ENCODE assay signal across 23 cellular contexts in genomic region chr11:12772324-12772723, GRCh38.
"Had no signal": no experiment of that assay in that cellular context is flagged by ENCODE, and none has a peak within 500 bp of the region (broad histone marks: within the 10 kb centered on the region; RNA-seq: fewer than 3 reads in every experiment).

No MANE protein-coding gene starts in this region.

- H3K4me1 Mint-ChIP-seq: stimulated activated naive B cell treated with anti-CD40 and anti-IgM and Interleukin-4, amounts not matched to agents 10 μg/mL and 1 μg/mL and 100 μg/mL, for 72 hours had no signal

- H3K4me3 ChIP-seq: esophagus muscularis mucosa, ovary, right lobe of liver, transverse colon had no signal

- ATAC-seq: activated CD4-positive, alpha-beta T cell treated with anti-CD3 and anti-CD28 coated beads for 36 hours; foreskin keratinocyte; left ventricle myocardium superior; right lobe of liver; stimulated activated naive B cell treated with anti-CD40 and anti-IgM and Interleukin-4, amounts not matched to agents 10 μg/mL and 1 μg/mL and 100 μg/mL, for 72 hours had no signal

- H3K27me3 Mint-ChIP-seq: progenitor cell of endocrine pancreas had no signal

- H3K27ac Mint-ChIP-seq: activated CD4-positive, alpha-beta T cell treated with anti-CD3 and anti-CD28 coated beads for 36 hours; activated naive CD8-positive, alpha-beta T cell; progenitor cell of endocrine pancreas; stimulated activated naive B cell treated with anti-CD40 and anti-IgM and Interleukin-4, amounts not matched to agents 10 μg/mL and 1 μg/mL and 100 μg/mL, for 72 hours; T-helper 2 cell treated with Interferon-gamma antibody and Interleukin-4, amounts not matched to agents 5 μg/mL and 100 μg/mL, for 36 hours had no signal

- DNase-seq: activated CD4-positive, alpha-beta T cell treated with anti-CD3 and anti-CD28 coated beads for 36 hours; activated CD4-positive, CD25-positive, alpha-beta regulatory T cell; activated effector memory CD4-positive, alpha-beta T cell treated with Interleukin-2 at 50 U/mL for 16 hours; activated naive CD4-positive, alpha-beta T cell treated with Interleukin-2 at 50 U/mL for 16 hours; anterior cingulate cortex; dermis blood vessel endothelial cell; effector CD4-positive, alpha-beta T cell; foreskin keratinocyte; islet precursor cell; left cardiac atrium; left ventricle myocardium superior; ovary; right lobe of liver; stimulated activated CD4-positive, alpha-beta T cell treated with anti-CD3 and anti-CD28 coated beads, Interleukin-15, amount 100 ng/mL, for 24 hours; stimulated activated CD4-positive, alpha-beta T cell treated with anti-CD3 and anti-CD28 coated beads, Interleukin-2, amount 100 ng/mL, for 24 hours; stimulated activated naive B cell treated with anti-CD40 and anti-IgM and Interleukin-4, amounts not matched to agents 10 μg/mL and 1 μg/mL and 100 μg/mL, for 72 hours; transverse colon had no signal

- H3K9me3 ChIP-seq: esophagus muscularis mucosa, ovary, right lobe of liver, transverse colon had no signal

- H3K9me3 Mint-ChIP-seq: central memory CD8-positive, alpha-beta T cell; nephron; T-helper 2 cell treated with Interferon-gamma antibody and Interleukin-4, amounts not matched to agents 5 μg/mL and 100 μg/mL, for 36 hours had no signal

- H3K27ac ChIP-seq: esophagus muscularis mucosa, foreskin keratinocyte, ovary, right lobe of liver had no signal

- H3K36me3 Mint-ChIP-seq: activated naive CD8-positive, alpha-beta T cell; stimulated activated naive B cell treated with anti-CD40 and anti-IgM and Interleukin-4, amounts not matched to agents 10 μg/mL and 1 μg/mL and 100 μg/mL, for 72 hours had no signal

- H3K27me3 ChIP-seq: esophagus muscularis mucosa, foreskin keratinocyte, ovary, right lobe of liver, transverse colon had no signal

- H3K4me3 Mint-ChIP-seq: activated CD4-positive, alpha-beta T cell treated with anti-CD3 and anti-CD28 coated beads for 36 hours; activated naive CD8-positive, alpha-beta T cell; central memory CD8-positive, alpha-beta T cell; nephron; stimulated activated naive B cell treated with anti-CD40 and anti-IgM and Interleukin-4, amounts not matched to agents 10 μg/mL and 1 μg/mL and 100 μg/mL, for 72 hours; T-helper 2 cell treated with Interferon-gamma antibody and Interleukin-4, amounts not matched to agents 5 μg/mL and 100 μg/mL, for 36 hours had no signal

- H3K36me3 ChIP-seq: ovary, right lobe of liver, transverse colon had no signal
